22 cellular contexts compared by ENCODE assay signal in the genomic region with DNA sequence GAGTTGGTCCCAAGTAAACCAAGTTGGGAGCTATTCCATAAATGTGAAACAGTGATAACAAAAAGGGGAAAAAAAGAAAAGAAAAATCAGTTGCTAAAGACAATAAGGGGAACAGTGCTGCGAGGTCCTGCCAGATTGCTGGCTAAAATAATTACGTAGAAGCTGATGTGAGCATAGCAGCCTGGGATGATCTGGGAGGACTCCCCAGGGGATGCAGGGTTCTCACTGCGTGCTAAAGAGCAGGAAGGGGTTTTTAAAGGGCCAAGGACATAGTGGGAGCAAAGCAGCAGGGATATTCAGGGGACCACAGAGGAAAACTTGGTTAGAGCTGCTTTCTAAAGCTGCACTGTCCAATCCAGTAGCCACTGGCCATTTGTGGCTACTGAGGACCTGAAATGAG.
"Had no signal": no experiment of that assay in that cellular context is flagged by ENCODE, and none has a peak within 500 bp of the region (broad histone marks: within the 10 kb centered on the region; RNA-seq: fewer than 3 reads in every experiment).

No MANE protein-coding gene starts in this region.

- DNase-seq: activated B cell treated with CpG ODN at 0.5 μM for 24 hours; activated CD4-positive, alpha-beta memory T cell treated with anti-CD3 and anti-CD28 coated beads, Interleukin-2, amount 10 ng/mL, durations not matched to agents 7 days and 5 days; activated CD4-positive, alpha-beta T cell treated with anti-CD3 and anti-CD28 coated beads for 48 hours; activated CD8-positive, alpha-beta memory T cell treated with anti-CD3 and anti-CD28 coated beads, Interleukin-2, amount 10 ng/mL, durations not matched to agents 7 days and 5 days; activated naive CD4-positive, alpha-beta T cell; activated naive CD8-positive, alpha-beta T cell treated with anti-CD3 and anti-CD28 coated beads, Interleukin-2, amount 10 ng/mL, durations not matched to agents 7 days and 5 days; activated T-cell treated with anti-CD3 and anti-CD28 coated beads, Interleukin-2, amount 50 U/mL, for 1 hour; amygdala; dermis blood vessel endothelial cell; effector memory CD4-positive, alpha-beta T cell; hippocampal formation; pancreas; stimulated activated CD4-positive, alpha-beta T cell treated with anti-CD3 and anti-CD28 coated beads, Interleukin-2, amount 100 ng/mL, for 24 hours; stimulated activated naive CD4-positive, alpha-beta T cell treated with Interleukin-2 at 50 U/mL for 16 hours; substantia nigra; tibial artery; uterus had no signal

- H3K4me1 ChIP-seq: uterus had no signal

- ATAC-seq: activated CD8-positive, alpha-beta memory T cell treated with anti-CD3 and anti-CD28 coated beads, Interleukin-2, amount 10 ng/mL, durations not matched to agents 7 days and 5 days; activated T-helper 17 cell treated with anti-CD3 and anti-CD28 coated beads, Interleukin-2, amount 50 U/mL, for 72 hours; natural killer cell treated with Interleukin-12 subunit alpha and Interleukin-12 subunit beta and Interleukin-15 and Interleukin-18, amount 100 ng/mL, for 72 hours had no signal

- H3K27ac ChIP-seq: cardiac muscle cell, esophagus muscularis mucosa, neutrophil, pancreas, tibial artery, uterus had no signal

- H3K4me3 ChIP-seq: cardiac muscle cell, esophagus muscularis mucosa, pancreas, tibial artery, uterus had no signal

- H3K27me3 ChIP-seq: cardiac muscle cell, esophagus muscularis mucosa, neutrophil, pancreas, tibial artery, uterus had no signal

- H3K36me3 ChIP-seq: cardiac muscle cell, esophagus muscularis mucosa, neutrophil, pancreas, tibial artery, uterus had no signal

- H3K9me3 ChIP-seq: esophagus muscularis mucosa, neutrophil, pancreas, tibial artery, uterus had no signal
